In the genomic region with DNA sequence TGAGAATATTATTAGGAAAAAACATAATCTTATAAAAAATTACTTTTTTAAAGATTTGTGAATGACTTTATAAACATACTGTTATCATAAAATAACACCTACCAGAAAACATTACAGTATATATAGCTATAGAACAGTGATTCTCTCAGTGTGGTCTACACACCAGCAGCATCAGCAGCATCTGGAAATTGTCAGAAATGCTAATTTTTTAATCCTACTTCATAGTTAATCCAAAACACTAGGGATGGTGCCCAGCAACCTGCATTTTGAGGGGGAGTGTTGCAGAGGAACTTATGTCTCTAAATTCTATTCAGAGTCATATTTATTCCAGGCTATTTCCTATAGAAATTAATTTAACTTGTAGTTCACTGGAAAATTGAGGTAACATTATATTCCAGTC, we compare ENCODE assay signal across 20 cellular contexts.
A peak's percentile ranks its signal among the peaks of the same experiment; 100 is the strongest.
DNase-seq lines count a peak whose midpoint lies in the region; ATAC-seq and TF ChIP-seq lines count a peak whose summit lies in the region.
"Had no signal": no experiment of that assay in that cellular context is flagged by ENCODE, and none has a peak within 500 bp of the region (broad histone marks: within the 10 kb centered on the region; RNA-seq: fewer than 3 reads in every experiment).

No MANE protein-coding gene starts in this region.

- no peaks in the 10 kb centered on the region for H3K36me3 ChIP-seq in A673 (ENCODE audit: insufficient read depth, low read length, poor library complexity, severe bottlenecking)
- H3K36me3 ChIP-seq: BLaER1 had no signal

- POLR2A ChIA-PET in A673 (lab: Charles Lee; ENCODE audit: low non-redundant PET), result no interaction called here

- H3K4me1 ChIP-seq in A673 (ENCODE audit: insufficient read depth, low read length, poor library complexity, severe bottlenecking), result peaks cover 21% of the 10 kb centered on the region
- H3K4me1 ChIP-seq: A549, BLaER1 had no signal

- no TSS peak for BruUV-seq in A673 (replicated peaks; lab: Mats Ljungman, UMichigan)

- CTCF ChIA-PET in A673 (lab: Charles Lee), result no interaction called here

- no peak overlapping the region for H3K4me3 ChIP-seq in A673 (ENCODE audit: low read depth, low read length, poor library complexity, severe bottlenecking)
- H3K4me3 ChIP-seq: A549, BLaER1 had no signal

- DNase-seq in A673 (ENCODE audit: low spot score), result peak; percentile 81
- peak; percentile 46 for DNase-seq in NCI-H524 treated with DMSO at 0.1 percent for 48 hours (lab: John Stamatoyannopoulos, UW)
- DNase-seq in NCI-H82 treated with DMSO at 0.1 percent for 48 hours (lab: John Stamatoyannopoulos, UW; ENCODE audit: unreplicated experiment), result peak; percentile 27
- no peak for DNase-seq in DMS79 treated with DMSO at 0.1 percent for 48 hours (lab: John Stamatoyannopoulos, UW)
- DNase-seq: ACHN; BE2C; C1 segment of cervical spinal cord; CD4-positive, alpha-beta memory T cell; CD4-positive, CD25-positive, alpha-beta regulatory T cell; CD8-positive, alpha-beta memory T cell; COR-L47; DMS 273 treated with DMSO at 0.1 percent for 48 hours; DMS153; DMS53; DMS79; GF-D8 had no signal

- no peaks in the 10 kb centered on the region for H3K9me3 ChIP-seq in A673 (ENCODE audit: low read depth, low read length, poor library complexity, severe bottlenecking)
- H3K9me3 ChIP-seq: A549, BE2C, BLaER1 had no signal

- no peak overlapping the region for H3K27ac ChIP-seq in A673 (ENCODE audit: low read depth, low read length, poor library complexity, severe bottlenecking)
- H3K27ac ChIP-seq: 22Rv1, A549, BLaER1 had no signal

- no peak for TF ChIP-seq CTCF in A673 (conservative IDR thresholded peaks at IDR 0.05; ENCODE audit: low read depth, low read length)

- no peaks in the 10 kb centered on the region for H3K27me3 ChIP-seq in A673 (replicated peaks; ENCODE audit: insufficient read depth, low read depth, low read length, poor library complexity)
- H3K27me3 ChIP-seq: BE2C, BLaER1 had no signal

- no peak for ATAC-seq in HG03196 (IDR thresholded peaks at IDR 0.05; ENCODE audit: unreplicated experiment)
- ATAC-seq: A549 had no signal

- intact Hi-C loops in A673 (cut with micrococcal nuclease; ENCODE audit: unreplicated experiment), result no loop called here
